In the genomic region with DNA sequence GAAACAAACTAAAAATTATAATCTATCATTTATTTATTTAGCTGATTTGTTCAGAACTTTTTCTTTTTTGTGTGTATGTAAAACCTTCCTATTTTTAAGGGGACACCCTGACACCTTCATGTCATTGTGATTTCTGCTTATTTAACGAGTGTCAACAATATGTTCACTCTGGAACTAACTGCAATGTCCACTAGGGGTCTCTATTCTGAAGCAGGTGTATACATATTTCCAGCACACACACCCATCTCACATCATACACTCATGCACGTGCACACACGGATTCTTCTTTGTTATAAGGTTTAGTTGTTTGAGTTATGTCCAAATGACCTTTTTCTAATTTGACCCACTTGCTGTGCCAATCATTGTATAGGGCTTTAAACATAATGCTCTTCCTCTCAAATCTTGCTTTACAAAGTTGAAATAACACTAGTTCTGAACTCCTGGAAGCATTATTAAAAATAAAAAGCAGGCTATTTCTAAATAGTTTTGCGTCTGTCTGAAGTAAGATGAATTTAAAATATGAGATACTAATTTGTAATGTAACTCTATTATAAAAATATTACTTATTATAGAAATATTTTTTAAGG, we compare ENCODE assay signal across 1 cellular context.
TF ChIP-seq lines count a peak whose summit lies in the region.

No MANE protein-coding gene starts in this region.

TF ChIP-seq in A549, 52 proteins besides CTCF, POLR2A, EP300 and RAD21 (continued from another document):
- TF ChIP-seq HOXA7 (CRISPR knock-in tag; IDR thresholded peaks at IDR 0.05): no peak
- TF ChIP-seq JUN (IDR thresholded peaks at IDR 0.05): no peak
- no peak for TF ChIP-seq RNF2 (IDR thresholded peaks at IDR 0.05; ENCODE audit: borderline replicate concordance, low read depth)
- no peak for TF ChIP-seq SREBF2 (IDR thresholded peaks at IDR 0.05)
- TF ChIP-seq, protein P1, sequence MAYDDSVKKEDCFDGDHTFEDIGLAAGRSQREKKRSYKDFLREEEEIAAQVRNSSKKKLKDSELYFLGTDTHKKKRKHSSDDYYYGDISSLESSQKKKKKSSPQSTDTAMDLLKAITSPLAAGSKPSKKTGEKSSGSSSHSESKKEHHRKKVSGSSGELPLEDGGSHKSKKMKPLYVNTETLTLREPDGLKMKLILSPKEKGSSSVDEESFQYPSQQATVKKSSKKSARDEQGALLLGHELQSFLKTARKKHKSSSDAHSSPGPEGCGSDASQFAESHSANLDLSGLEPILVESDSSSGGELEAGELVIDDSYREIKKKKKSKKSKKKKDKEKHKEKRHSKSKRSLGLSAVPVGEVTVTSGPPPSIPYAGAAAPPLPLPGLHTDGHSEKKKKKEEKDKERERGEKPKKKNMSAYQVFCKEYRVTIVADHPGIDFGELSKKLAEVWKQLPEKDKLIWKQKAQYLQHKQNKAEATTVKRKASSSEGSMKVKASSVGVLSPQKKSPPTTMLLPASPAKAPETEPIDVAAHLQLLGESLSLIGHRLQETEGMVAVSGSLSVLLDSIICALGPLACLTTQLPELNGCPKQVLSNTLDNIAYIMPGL (CRISPR knock-in tag; IDR thresholded peaks at IDR 0.05; ENCODE audit: borderline replicate concordance): no peak
